8 cellular contexts compared by ENCODE assay signal in the genomic region with DNA sequence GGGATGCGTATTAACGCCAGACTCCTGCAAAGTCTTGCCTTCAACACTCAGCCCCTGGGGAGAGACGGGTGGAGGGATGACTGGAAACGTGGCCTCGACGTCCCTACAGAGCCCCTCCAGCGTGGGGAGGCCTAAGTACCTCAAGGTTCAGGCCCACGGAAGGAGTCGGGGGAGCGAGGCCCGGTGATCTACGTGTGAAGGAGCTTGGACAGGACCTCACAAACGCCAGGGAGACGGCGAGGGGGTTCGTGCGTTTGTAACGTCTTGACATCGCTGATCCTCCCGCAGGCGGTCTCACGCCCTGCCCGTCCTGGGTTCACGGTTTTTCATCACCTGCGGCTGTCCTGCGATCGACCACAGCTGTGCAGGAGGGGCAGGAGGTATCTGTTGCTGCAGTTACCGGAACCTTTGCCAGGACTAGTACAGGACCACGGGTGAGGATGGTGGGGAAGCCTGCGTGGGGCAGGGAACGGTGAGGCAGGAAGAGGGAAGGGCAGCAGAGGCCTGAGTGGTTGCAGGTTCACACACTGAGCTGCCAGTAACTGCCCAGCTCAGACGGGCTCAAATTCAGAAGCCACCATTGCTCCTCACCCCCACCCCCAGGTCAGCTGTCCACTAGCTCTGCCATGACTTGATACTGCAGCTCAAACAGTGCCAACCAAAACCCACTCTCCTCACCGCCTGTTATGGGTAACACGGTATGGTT.
DNase-seq lines count a peak whose midpoint lies in the region; TF ChIP-seq lines count a peak whose summit lies in the region.

No MANE protein-coding gene starts in this region.

- no peaks in the 10 kb centered on the region for H3K9me3 ChIP-seq in adipocyte (ENCODE audit: control insufficient read depth, low read length)
- H3K9me3 ChIP-seq in stomach smooth muscle (ENCODE audit: control insufficient read depth in 2 of 2, low read length in 2 of 2) = no peaks in the 10 kb centered on the region

- peaks cover 29% of the 10 kb centered on the region for H3K4me1 ChIP-seq in adipocyte (ENCODE audit: control insufficient read depth, insufficient read depth, low read length)
- H3K4me1 ChIP-seq in stomach smooth muscle (ENCODE audit: control insufficient read depth, insufficient read depth, low read length) = peaks cover 38% of the 10 kb centered on the region

- H3K36me3 ChIP-seq in adipocyte (ENCODE audit: control insufficient read depth, insufficient read depth, low read length, severe bottlenecking) (peaks cover 60% of the 10 kb centered on the region), stomach smooth muscle (ENCODE audit: control insufficient read depth in 2 of 2, insufficient read depth in 2 of 2, low read length in 2 of 2) (peaks cover 33 to 40% of the 10 kb centered on the region in 2 donors)

- DNase-seq in HK-2 (ENCODE audit: unreplicated experiment) (peak; percentile 44), adipocyte (ENCODE audit: low read depth) (peak; percentile 46), iris pigment epithelial cell (ENCODE audit: low read depth) (peak; percentile 40), NCI-H524 treated with DMSO at 0.1 percent for 48 hours (lab: John Stamatoyannopoulos, UW) (no peak), 8988T (no peak), DMS153 treated with DMSO at 0.1 percent for 48 hours (lab: John Stamatoyannopoulos, UW; ENCODE audit: unreplicated experiment) (no peak)

- H3K27me3 ChIP-seq in adipocyte (replicated peaks; ENCODE audit: control insufficient read depth, insufficient read depth, low read length) = no peaks in the 10 kb centered on the region
- no peaks in the 10 kb centered on the region for H3K27me3 ChIP-seq in stomach smooth muscle (ENCODE audit: control insufficient read depth in 1 of 2, insufficient read depth in 2 of 2, low read length in 2 of 2)

- H3K9ac ChIP-seq in adipocyte (ENCODE audit: low read length) (peak overlapping the region; percentile 93), stomach smooth muscle (ENCODE audit: low read length in 2 of 2) (peak overlapping the region; percentile 87 to 90)

- no peak for TF ChIP-seq CTCF in GM12875 (IDR thresholded peaks at IDR 0.05; ENCODE audit: borderline replicate concordance, insufficient read depth, low read depth, low read length)

- H3K4me3 ChIP-seq in GM12875 (ENCODE audit: low read depth, low read length) (peak overlapping the region; percentile 99), adipocyte (ENCODE audit: low read length) (peak overlapping the region; percentile 91), stomach smooth muscle (ENCODE audit: low read length in 2 of 2) (peak overlapping the region; percentile 64 to 93)

- peak overlapping the region; percentile 76 for H3K27ac ChIP-seq in stomach smooth muscle (ENCODE audit: low read length)

Comparison
In these comparisons a context has a peak if more than half of its experiments do, and no peak if none do; other contexts are left out.
1. DNase-seq: peak in HK-2 (single experiment), adipocyte (single experiment) and iris pigment epithelial cell (single experiment); none in NCI-H524 treated with DMSO at 0.1 percent for 48 hours (single experiment), 8988T (single experiment) and DMS153 treated with DMSO at 0.1 percent for 48 hours (single experiment).
2. Peak in every context shown above with its lines, with median percentiles within 50 percentile points of each other: H3K4me3 ChIP-seq.